In the genomic region with DNA sequence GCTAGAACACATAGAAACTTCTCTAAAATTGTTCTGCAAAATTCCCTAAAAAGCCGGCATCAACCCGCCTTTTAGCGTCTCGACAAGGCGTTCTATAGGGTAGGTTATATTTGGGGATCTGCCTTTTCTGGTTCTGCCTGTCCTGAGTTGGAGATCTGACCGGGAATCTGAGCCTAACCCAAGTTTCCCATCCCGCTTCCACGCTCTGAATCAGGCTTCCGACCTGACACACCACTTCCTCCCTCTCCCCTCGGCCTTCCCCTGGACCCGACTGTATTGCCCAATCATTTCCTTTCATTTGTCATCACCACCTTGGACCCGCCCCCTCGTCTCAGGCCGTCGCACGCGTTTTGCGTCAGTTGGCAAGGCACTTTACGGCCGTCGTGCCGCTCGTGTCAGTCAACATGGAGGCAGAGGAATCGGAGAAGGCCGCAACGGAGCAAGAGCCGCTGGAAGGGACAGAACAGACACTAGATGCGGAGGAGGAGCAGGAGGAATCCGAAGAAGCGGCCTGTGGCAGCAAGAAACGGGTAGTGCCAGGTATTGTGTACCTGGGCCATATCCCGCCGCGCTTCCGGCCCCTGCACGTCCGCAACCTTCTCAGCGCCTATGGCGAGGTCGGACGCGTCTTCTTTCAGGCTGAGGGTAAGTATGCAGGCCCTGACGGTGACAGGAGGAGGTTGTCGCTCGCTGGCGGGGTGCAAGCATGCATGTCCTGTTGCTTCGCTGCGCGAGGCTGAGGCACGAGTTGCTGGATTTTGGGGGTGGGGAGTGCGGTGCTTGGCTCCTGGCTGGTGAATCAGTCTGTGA, we compare ENCODE assay signal across 7 cellular contexts. TPM values are rescaled to one million over a fixed set of nuclear protein-coding genes. Genes with fewer than 3 reads are reported as not detected.
DNase-seq lines count a peak whose midpoint lies in the region; ATAC-seq and TF ChIP-seq lines count a peak whose summit lies in the region.

Gene ABT1, plus strand, starts transcription at position 375 of the 810 bp plus-strand sequence. Its CDS starts 30 bp downstream, at position 405.

- H3K79me2 ChIP-seq in hepatocyte = peaks cover 20% of the 10 kb centered on the region

- peak within 1 kb of the TSS; percentile 77 for H2AFZ ChIP-seq in hepatocyte

- H3K36me3 ChIP-seq in hepatocyte (replicated peaks; ENCODE audit: insufficient read depth, low read depth) = no peaks in the 10 kb centered on the region

- peak; percentile 96 to 98 for DNase-seq in NCI-H2081 (lab: John Stamatoyannopoulos, UW)
- DNase-seq in T1000 (lab: John Stamatoyannopoulos, UW) = peak; percentile 96
- peak; percentile 98 for DNase-seq in astrocyte of the spinal cord (ENCODE audit: low read depth, low spot score)
- peak; percentile 98 for DNase-seq in hepatocyte (ENCODE audit: low spot score)
- peak; percentile 95 for DNase-seq in renal cortical epithelial cell (ENCODE audit: low read depth)

- in situ Hi-C loops in astrocyte of the spinal cord (cut with HindIII; ENCODE audit: low sequenced_read_pairs) = no loop called here

- ATAC-seq in GM18511 (IDR thresholded peaks at IDR 0.05; ENCODE audit: unreplicated experiment) (peak; percentile 80), HG03025 (IDR thresholded peaks at IDR 0.05; ENCODE audit: low FRiP score, unreplicated experiment) (peak; percentile 80)

- no peaks in the 10 kb centered on the region for H4K20me1 ChIP-seq in hepatocyte (ENCODE audit: insufficient read depth, poor library complexity, severe bottlenecking)

- H3K27me3 ChIP-seq in hepatocyte = peaks cover 30% of the 10 kb centered on the region

- H3K9me2 ChIP-seq in hepatocyte (replicated peaks; ENCODE audit: insufficient read depth) = no peaks in the 10 kb centered on the region

- WGBS in hepatocyte (ENCODE audit: low lambda C conversion rate, missing lambda C conversion rate) = 2% methylated on average over 50 of the region's 51 CpGs

- H3K9me3 ChIP-seq in hepatocyte (ENCODE audit: low read depth) = no peaks in the 10 kb centered on the region

- H3K27ac ChIP-seq in hepatocyte = peak within 1 kb of the TSS; percentile 82

- H3K4me3 ChIP-seq in astrocyte of the spinal cord (ENCODE audit: low read depth, low read length) (peak within 1 kb of the TSS; percentile 99), hepatocyte (peak within 1 kb of the TSS; percentile 74)

- peaks cover 6% of the 10 kb centered on the region for H3K4me1 ChIP-seq in hepatocyte (ENCODE audit: insufficient read depth)

- peak within 1 kb of the TSS; percentile 94 for H3K4me2 ChIP-seq in hepatocyte

- TF ChIP-seq CTCF in astrocyte of the spinal cord (IDR thresholded peaks at IDR 0.05; ENCODE audit: low read depth, low read length) (no peak), hepatocyte (IDR thresholded peaks at IDR 0.05; ENCODE audit: poor library complexity) (no peak)

RNA-seq across cellular contexts. Expression of gene ABT1, which starts in this region (rescaled TPM):
- 23.3 and 23.4 TPM in 2 replicates for total RNA-seq in hepatocyte
- polyA plus RNA-seq in hepatocyte = 30.4 and 32.1 TPM in 2 replicates
- 9.1 and 14.6 TPM in 2 replicates for total RNA-seq in renal cortical epithelial cell

Comparison
In these comparisons a context has a peak if more than half of its experiments do, and no peak if none do; other contexts are left out.
1. Peak in every context shown above with its lines: DNase-seq, ATAC-seq, H3K4me3 ChIP-seq and H3K27ac ChIP-seq.